In the genomic region with DNA sequence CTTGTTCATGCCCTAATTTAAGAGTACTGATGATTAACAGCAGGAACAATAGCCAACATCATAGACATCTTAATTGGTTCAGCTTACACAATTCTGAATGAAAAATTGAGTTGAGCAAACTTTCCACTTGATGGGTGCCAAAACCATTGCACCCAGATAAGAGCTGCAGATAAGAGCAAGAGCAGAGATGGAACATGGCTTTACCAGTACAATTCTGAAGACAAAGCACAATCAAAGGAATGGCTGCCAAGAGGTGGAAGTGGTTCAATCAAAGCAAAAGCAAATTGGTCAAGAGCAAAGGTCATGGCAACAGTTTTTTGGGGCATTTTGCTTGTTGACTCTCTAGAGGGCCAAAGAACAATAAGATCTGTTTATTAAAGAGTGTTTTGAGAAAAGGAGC, we compare ENCODE assay signal across 17 cellular contexts.
DNase-seq lines count a peak whose midpoint lies in the region; ATAC-seq, FAIRE-seq and TF ChIP-seq lines count a peak whose summit lies in the region.
"Had no signal": no experiment of that assay in that cellular context is flagged by ENCODE, and none has a peak within 500 bp of the region (broad histone marks: within the 10 kb centered on the region; RNA-seq: fewer than 3 reads in every experiment).

No MANE protein-coding gene starts in this region.

- H3K9me3 Mint-ChIP-seq in activated T-helper 2 cell treated with anti-CD3 and anti-CD28 coated beads, Interferon-gamma antibody, Interleukin-2, Interleukin-4, amounts not matched to agents 10 μg/mL and 5 μg/mL and 100 μg/mL, durations not matched to agents 14 hours and 24 hours and 36 hours = peaks cover 4% of the 10 kb centered on the region
- H3K9me3 Mint-ChIP-seq: CD8-positive, alpha-beta T cell; H9 had no signal

- H3K4me3 ChIP-seq in pancreas (no peak overlapping the region), psoas muscle (no peak overlapping the region)
- H3K4me3 ChIP-seq: BLaER1 treated with 17β-estradiol and CSF1 and Interleukin-3, amounts not matched to agents 10 nM and 100 nM had no signal

- H3K27me3 Mint-ChIP-seq in activated T-helper 2 cell treated with anti-CD3 and anti-CD28 coated beads, Interferon-gamma antibody, Interleukin-2, Interleukin-4, amounts not matched to agents 10 μg/mL and 5 μg/mL and 100 μg/mL, durations not matched to agents 14 hours and 24 hours and 36 hours (ENCODE audit: low read depth) = no peaks in the 10 kb centered on the region

- ATAC-seq in left lobe of liver (peak; percentile 32), pancreas (peak in 3 of 4 donors; percentile 24 to 67 (median 51)), psoas muscle (no peak)
- ATAC-seq: CD8-positive, alpha-beta T cell had no signal

- H3K36me3 ChIP-seq in pancreas (no peaks in the 10 kb centered on the region), psoas muscle (ENCODE audit: insufficient read depth in 1 of 2, low read depth in 1 of 2) (no peaks in the 10 kb centered on the region)
- H3K36me3 ChIP-seq: BLaER1 treated with 17β-estradiol and CSF1 and Interleukin-3, amounts not matched to agents 10 nM and 100 nM had no signal

- H3K4me1 ChIP-seq in pancreas = no peaks in the 10 kb centered on the region
- no peaks in the 10 kb centered on the region for H3K4me1 ChIP-seq in psoas muscle

- no peak for TF ChIP-seq CTCF in pancreas (IDR thresholded peaks at IDR 0.05)
- TF ChIP-seq CTCF in psoas muscle (IDR thresholded peaks at IDR 0.05) = no peak

- no peak for DNase-seq in activated T-helper 2 cell treated with anti-CD3 and anti-CD28 coated beads, Interferon-gamma antibody, Interleukin-2, Interleukin-4, amounts not matched to agents 10 μg/mL and 5 μg/mL and 100 μg/mL, durations not matched to agents 14 hours and 24 hours and 36 hours (ENCODE audit: low spot score)
- DNase-seq in left lobe of liver (ENCODE audit: low spot score) (no peak), pancreas (no peak), iPS-NIHi11 (ENCODE audit: low spot score) (no peak), psoas muscle (no peak), urothelium cell line (ENCODE audit: low spot score) (no peak)
- DNase-seq: CD8-positive, alpha-beta T cell; COR-L47; H9 had no signal

- H3K27ac Mint-ChIP-seq in activated T-helper 2 cell treated with anti-CD3 and anti-CD28 coated beads, Interferon-gamma antibody, Interleukin-2, Interleukin-4, amounts not matched to agents 10 μg/mL and 5 μg/mL and 100 μg/mL, durations not matched to agents 14 hours and 24 hours and 36 hours = peak overlapping the region; percentile 21
- H3K27ac Mint-ChIP-seq: B cell; CD8-positive, alpha-beta T cell; H9 had no signal

- H3K4me3 Mint-ChIP-seq in activated T-helper 2 cell treated with anti-CD3 and anti-CD28 coated beads, Interferon-gamma antibody, Interleukin-2, Interleukin-4, amounts not matched to agents 10 μg/mL and 5 μg/mL and 100 μg/mL, durations not matched to agents 14 hours and 24 hours and 36 hours (ENCODE audit: low read depth) = no peak overlapping the region
- H3K4me3 Mint-ChIP-seq: B cell; CD8-positive, alpha-beta T cell; H9 had no signal

- H3K27me3 ChIP-seq in pancreas = no peaks in the 10 kb centered on the region
- H3K27me3 ChIP-seq in psoas muscle (ENCODE audit: insufficient read depth in 3 of 3, low read length in 2 of 3) = peaks cover 0 to 5% (median 0%) of the 10 kb centered on the region in 3 donors

- peaks cover 15% of the 10 kb centered on the region for H3K4me1 Mint-ChIP-seq in activated T-helper 2 cell treated with anti-CD3 and anti-CD28 coated beads, Interferon-gamma antibody, Interleukin-2, Interleukin-4, amounts not matched to agents 10 μg/mL and 5 μg/mL and 100 μg/mL, durations not matched to agents 14 hours and 24 hours and 36 hours (ENCODE audit: low read depth)
- H3K4me1 Mint-ChIP-seq: B cell, H9 had no signal

- H3K27ac ChIP-seq in pancreas = no peak overlapping the region
- H3K27ac ChIP-seq in psoas muscle = no peak overlapping the region
- H3K27ac ChIP-seq: BLaER1 treated with 17β-estradiol and CSF1 and Interleukin-3, amounts not matched to agents 10 nM and 100 nM had no signal

- FAIRE-seq in endometrium (lab: Jason Lieb, UNC) (peak; percentile 23), pancreas (lab: Jason Lieb, UNC) (no peak), urothelium cell line (lab: Jason Lieb, UNC) (no peak)
- FAIRE-seq: G401.6, GM12891, GM19239, H1, HTR-8/SVneo had no signal

- intact Hi-C loops in activated T-helper 2 cell treated with anti-CD3 and anti-CD28 coated beads, Interferon-gamma antibody, Interleukin-2, Interleukin-4, amounts not matched to agents 10 μg/mL and 5 μg/mL and 100 μg/mL, durations not matched to agents 14 hours and 24 hours and 36 hours (cut with micrococcal nuclease) = no loop called here
- intact Hi-C loops in pancreas (cut with DNase I) (no loop called here), psoas muscle (cut with DNase I) (no loop called here)

- H3K9me3 ChIP-seq in pancreas = no peaks in the 10 kb centered on the region
- no peaks in the 10 kb centered on the region for H3K9me3 ChIP-seq in psoas muscle
- H3K9me3 ChIP-seq: BLaER1 treated with 17β-estradiol and CSF1 and Interleukin-3, amounts not matched to agents 10 nM and 100 nM had no signal

- H3K36me3 Mint-ChIP-seq in activated T-helper 2 cell treated with anti-CD3 and anti-CD28 coated beads, Interferon-gamma antibody, Interleukin-2, Interleukin-4, amounts not matched to agents 10 μg/mL and 5 μg/mL and 100 μg/mL, durations not matched to agents 14 hours and 24 hours and 36 hours (ENCODE audit: low read depth) = no peaks in the 10 kb centered on the region
- H3K36me3 Mint-ChIP-seq: CD8-positive, alpha-beta T cell had no signal

Comparison
In these comparisons a context has a peak if more than half of its experiments do, and no peak if none do; other contexts are left out.
1. ATAC-seq: peak in left lobe of liver (single experiment) and pancreas (3 of 4); none in psoas muscle (0 of 4).